24 cellular contexts compared by ENCODE assay signal in genomic region chr2:180247658-180248057, GRCh38.
"Had no signal": no experiment of that assay in that cellular context is flagged by ENCODE, and none has a peak within 500 bp of the region (broad histone marks: within the 10 kb centered on the region; RNA-seq: fewer than 3 reads in every experiment).

No MANE protein-coding gene starts in this region.

- DNase-seq: colonic mucosa; dermis blood vessel endothelial cell; effector memory CD4-positive, alpha-beta T cell; gastrocnemius medialis; heart left ventricle; kidney; mammary epithelial cell; mesendoderm; midbrain; naive thymus-derived CD4-positive, alpha-beta T cell; sigmoid colon; spleen; stimulated activated CD4-positive, alpha-beta T cell treated with anti-CD3 and anti-CD28 coated beads, Interleukin-4, amount 100 ng/mL, for 4 hours; transverse colon; upper lobe of right lung had no signal

- H3K4me3 ChIP-seq: colonic mucosa, esophagus muscularis mucosa, gastrocnemius medialis, heart left ventricle, hepatocyte, neural progenitor cell, sigmoid colon, skin epidermis, spleen, suprapubic skin, transverse colon, upper lobe of right lung, vagina had no signal

- H3K9me3 ChIP-seq: colonic mucosa, esophagus muscularis mucosa, gastrocnemius medialis, heart left ventricle, sigmoid colon, spleen, suprapubic skin, transverse colon, upper lobe of right lung, vagina had no signal

- H3K36me3 ChIP-seq: colonic mucosa, esophagus muscularis mucosa, gastrocnemius medialis, heart left ventricle, neural progenitor cell, sigmoid colon, spleen, suprapubic skin, transverse colon, upper lobe of right lung, vagina had no signal

- H3K27ac ChIP-seq: colonic mucosa, esophagus muscularis mucosa, gastrocnemius medialis, heart left ventricle, hepatocyte, neural progenitor cell, parathyroid adenoma, sigmoid colon, skin epidermis, spleen, suprapubic skin, transverse colon, upper lobe of right lung, vagina had no signal

- H3K4me1 ChIP-seq: colonic mucosa, gastrocnemius medialis, heart left ventricle, neural progenitor cell, sigmoid colon, spleen, suprapubic skin, transverse colon, upper lobe of right lung, vagina had no signal

- ATAC-seq: gastrocnemius medialis; left lobe of liver; naive thymus-derived CD4-positive, alpha-beta T cell; stimulated activated memory B cell treated with anti-CD40 and anti-IgM and Interleukin-4, amounts not matched to agents 10 μg/mL and 1 μg/mL and 100 μg/mL, for 72 hours; upper lobe of right lung had no signal

- H3K27me3 ChIP-seq: esophagus muscularis mucosa, gastrocnemius medialis, heart left ventricle, hepatocyte, neural progenitor cell, sigmoid colon, spleen, suprapubic skin, transverse colon, upper lobe of right lung, vagina had no signal
